In genomic region chr7:101602484-101603241, GRCh38 we compare ENCODE assay signal across 8 cellular contexts. TPM values are rescaled to one million over a fixed set of nuclear protein-coding genes. Genes with fewer than 3 reads are reported as not detected.
DNase-seq lines count a peak whose midpoint lies in the region; ATAC-seq lines count a peak whose summit lies in the region.

No MANE protein-coding gene starts in this region.

- peak; percentile 26 to 55 for DNase-seq in AML-193 (lab: John Stamatoyannopoulos, UW)
- DNase-seq in NCI-H2196 treated with DMSO at 0.1 percent for 48 hours (lab: John Stamatoyannopoulos, UW; ENCODE audit: unreplicated experiment) = peak; percentile 33
- DNase-seq in activated CD4-positive, CD25-positive, alpha-beta regulatory T cell treated with anti-CD3 and anti-CD28 coated beads, Interleukin-2, amount 50 U/mL, for 72 hours = peak; percentile 74
- DNase-seq in cerebellar cortex (ENCODE audit: low spot score) = peak; percentile 83
- DNase-seq in left lobe of liver (ENCODE audit: low spot score) = peak; percentile 74
- peak; percentile 71 for DNase-seq in stimulated activated CD4-positive, alpha-beta T cell treated with anti-CD3 and anti-CD28 coated beads, Interleukin-4, amount 100 ng/mL, for 1 hour

- ATAC-seq in GM19467 (IDR thresholded peaks at IDR 0.05; ENCODE audit: unreplicated experiment) (peak; percentile 54), left lobe of liver (peak; percentile 97), GM18519 (IDR thresholded peaks at IDR 0.05; ENCODE audit: low FRiP score, unreplicated experiment) (no peak)

RNA-seq across cellular contexts. Expression of gene MYL10, which starts 26.4 kb away (rescaled TPM):
- total RNA-seq in left lobe of liver = not detected

Comparison
In these comparisons a context has a peak if more than half of its experiments do, and no peak if none do; other contexts are left out.
1. DNase-seq: peak in every context shown above with its lines; median percentile 83 in cerebellar cortex; 74 in activated CD4-positive, CD25-positive, alpha-beta regulatory T cell treated with anti-CD3 and anti-CD28 coated beads, Interleukin-2, amount 50 U/mL, for 72 hours; 74 in left lobe of liver; 71 in stimulated activated CD4-positive, alpha-beta T cell treated with anti-CD3 and anti-CD28 coated beads, Interleukin-4, amount 100 ng/mL, for 1 hour; 40 in AML-193; 33 in NCI-H2196 treated with DMSO at 0.1 percent for 48 hours.